Comparison of ENCODE assay signal across 1 cellular context in genomic region chr20:25055711-25056492, GRCh38.
TF ChIP-seq lines count a peak whose summit lies in the region.

No MANE protein-coding gene starts in this region.

TF ChIP-seq in HepG2, 621 proteins besides CTCF, POLR2A, EP300 and RAD21 (continued from another document):
- TF ChIP-seq ZBED4 (CRISPR knock-in tag; IDR thresholded peaks at IDR 0.05; ENCODE audit: borderline replicate concordance) = no peak
- no peak; the same call in 1 of the 2 replicates for TF ChIP-seq SKIL (CRISPR knock-in tag; IDR thresholded peaks at IDR 0.05; ENCODE audit: borderline replicate concordance)
- TF ChIP-seq ZNF350 (CRISPR knock-in tag; IDR thresholded peaks at IDR 0.05; ENCODE audit: borderline replicate concordance, low read depth) = 0 out of 2 replicates have a peak, but pooled peaks have one; percentile 7
- 0 out of 2 replicates have a peak, but pooled peaks have one; percentile 40 for TF ChIP-seq ZNF891 (CRISPR knock-in tag; IDR thresholded peaks at IDR 0.05)
- TF ChIP-seq, protein P1, sequence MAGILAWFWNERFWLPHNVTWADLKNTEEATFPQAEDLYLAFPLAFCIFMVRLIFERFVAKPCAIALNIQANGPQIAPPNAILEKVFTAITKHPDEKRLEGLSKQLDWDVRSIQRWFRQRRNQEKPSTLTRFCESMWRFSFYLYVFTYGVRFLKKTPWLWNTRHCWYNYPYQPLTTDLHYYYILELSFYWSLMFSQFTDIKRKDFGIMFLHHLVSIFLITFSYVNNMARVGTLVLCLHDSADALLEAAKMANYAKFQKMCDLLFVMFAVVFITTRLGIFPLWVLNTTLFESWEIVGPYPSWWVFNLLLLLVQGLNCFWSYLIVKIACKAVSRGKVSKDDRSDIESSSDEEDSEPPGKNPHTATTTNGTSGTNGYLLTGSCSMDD (CRISPR knock-in tag; IDR thresholded peaks at IDR 0.05) = no peak
- TF ChIP-seq RAD51 (IDR thresholded peaks at IDR 0.05; ENCODE audit: borderline replicate concordance) = no peak
- no peak for TF ChIP-seq TRAFD1 (CRISPR knock-in tag; IDR thresholded peaks at IDR 0.05; ENCODE audit: borderline replicate concordance)
- TF ChIP-seq IRF9 (CRISPR knock-in tag; IDR thresholded peaks at IDR 0.05; ENCODE audit: borderline replicate concordance) = no peak
- TF ChIP-seq MEIS1 (CRISPR knock-in tag; IDR thresholded peaks at IDR 0.05; ENCODE audit: borderline replicate concordance) = no peak
- no peak for TF ChIP-seq KDM4B (CRISPR knock-in tag; IDR thresholded peaks at IDR 0.05)
- no peak for TF ChIP-seq CEBPG (CRISPR knock-in tag; IDR thresholded peaks at IDR 0.05)
- TF ChIP-seq YY1 (IDR thresholded peaks at IDR 0.05; ENCODE audit: insufficient read depth, insufficient replicate concordance, low read depth, low read length) = no peak
- TF ChIP-seq MBNL3 (CRISPR knock-in tag; conservative IDR thresholded peaks at IDR 0.05) = no peak
- peak; percentile 46; the same call in 1 of the 2 replicates for TF ChIP-seq ZBTB7B (CRISPR knock-in tag; IDR thresholded peaks at IDR 0.05)
- TF ChIP-seq GFI1 (CRISPR knock-in tag; IDR thresholded peaks at IDR 0.05; ENCODE audit: borderline replicate concordance) = 0 out of 2 replicates have a peak, but pooled peaks have one; percentile 20
- TF ChIP-seq ZFYVE20 (CRISPR knock-in tag; IDR thresholded peaks at IDR 0.05; ENCODE audit: borderline replicate concordance, low read depth) = no peak
- no peak for TF ChIP-seq CBFB (CRISPR knock-in tag; IDR thresholded peaks at IDR 0.05)
- TF ChIP-seq ATM (IDR thresholded peaks at IDR 0.05; ENCODE audit: borderline replicate concordance) = no peak
- TF ChIP-seq ZNF101 (CRISPR knock-in tag; IDR thresholded peaks at IDR 0.05; ENCODE audit: borderline replicate concordance, low read depth) = no peak
- TF ChIP-seq ZNF781 (CRISPR knock-in tag; IDR thresholded peaks at IDR 0.05; ENCODE audit: borderline replicate concordance, not compliant biosample characterization) = no peak
- no peak for TF ChIP-seq JARID2 (CRISPR knock-in tag; IDR thresholded peaks at IDR 0.05; ENCODE audit: insufficient replicate concordance)
- no peak for TF ChIP-seq GLMP (CRISPR knock-in tag; IDR thresholded peaks at IDR 0.05; ENCODE audit: borderline replicate concordance)
- 0 out of 2 replicates have a peak, but pooled peaks have one; percentile 19 for TF ChIP-seq ZNF235 (CRISPR knock-in tag; IDR thresholded peaks at IDR 0.05; ENCODE audit: borderline replicate concordance)
- TF ChIP-seq SMYD3 (CRISPR knock-in tag; IDR thresholded peaks at IDR 0.05) = no peak
- no peak; the same call in 1 of the 2 replicates for TF ChIP-seq ATF7-NPFF (CRISPR knock-in tag; IDR thresholded peaks at IDR 0.05; ENCODE audit: low read depth)
